8 cellular contexts compared by ENCODE assay signal in the genomic region with DNA sequence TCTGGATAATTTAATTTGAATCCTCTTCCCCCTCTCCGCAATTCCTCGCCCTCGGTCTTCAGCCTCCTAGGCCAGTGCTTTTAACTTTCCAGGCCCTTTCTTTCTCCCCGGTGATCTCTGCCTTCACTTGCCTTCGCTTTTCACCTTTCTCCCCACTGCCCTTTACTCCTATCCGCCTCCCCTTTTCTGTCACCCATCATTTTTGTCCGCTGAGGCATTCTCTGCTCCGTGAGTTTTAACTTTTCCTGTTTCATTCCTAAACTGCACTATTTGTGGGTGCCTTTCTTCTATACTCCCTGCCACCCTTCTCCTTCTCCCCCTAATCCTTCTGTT. TPM values are rescaled to one million over a fixed set of nuclear protein-coding genes. Genes with fewer than 3 reads are reported as not detected.
A peak's percentile ranks its signal among the peaks of the same experiment; 100 is the strongest.
DNase-seq lines count a peak whose midpoint lies in the region; ATAC-seq, FAIRE-seq and TF ChIP-seq lines count a peak whose summit lies in the region.

No MANE protein-coding gene starts in this region.

- POLR2A ChIA-PET in A549 (lab: Yijun Ruan, JAX): no interaction called here

- H3K4me2 ChIP-seq in A549: peak overlapping the region; percentile 93

- H3K27me3 ChIP-seq in breast epithelium (no peaks in the 10 kb centered on the region), mononuclear cell (ENCODE audit: insufficient read depth, low read length) (no peaks in the 10 kb centered on the region)

- DNase-seq in A549 (ENCODE audit: low read depth in 1 of 2, low spot score in 1 of 2): no peak
- no peak for DNase-seq in breast epithelium (ENCODE audit: low spot score in 2 of 2)
- DNase-seq in globus pallidus (ENCODE audit: low spot score): no peak
- DNase-seq in NCI-H1417 treated with DMSO at 0.1 percent for 48 hours (lab: John Stamatoyannopoulos, UW): no peak
- DNase-seq in GF-D8 (lab: John Stamatoyannopoulos, UW): no peak

- CTCF ChIA-PET in A549 (lab: Yijun Ruan, JAX): interaction anchor here (1.3 kb wide), 1 partner anchor 11 kb away, joined by 4 read pairs; no protein-coding TSS in a partner anchor

- H3K36me3 ChIP-seq in breast epithelium: no peaks in the 10 kb centered on the region

- no peak for TF ChIP-seq EP300 in A549 (IDR thresholded peaks at IDR 0.05)

- H3K9me3 ChIP-seq in A549: peaks cover 2% of the 10 kb centered on the region; the same call in 1 of the 3 replicates
- no peaks in the 10 kb centered on the region for H3K9me3 ChIP-seq in breast epithelium
- H3K9me3 ChIP-seq in mononuclear cell (ENCODE audit: low read depth, low read length): no peaks in the 10 kb centered on the region

- TF ChIP-seq RAD21 in A549 (conservative IDR thresholded peaks at IDR 0.05 in 1 of 2, IDR thresholded peaks at IDR 0.05 in 1 of 2): no peak

- H3K27ac ChIP-seq in A549 (peak overlapping the region; percentile 84 to 94), breast epithelium (peak overlapping the region; percentile 95)

- FAIRE-seq in A549 (lab: Jason Lieb, UNC): no peak

- no peak for TF ChIP-seq POLR2A in A549 (IDR thresholded peaks at IDR 0.05; ENCODE audit: low read length)
- TF ChIP-seq POLR2A in breast epithelium (IDR thresholded peaks at IDR 0.05): no peak

- H3K4me1 ChIP-seq in A549 (peaks cover 13% of the 10 kb centered on the region), breast epithelium (peaks cover 0 to 20% of the 10 kb centered on the region in 2 donors), mononuclear cell (ENCODE audit: insufficient read depth, low read length) (peaks cover 34% of the 10 kb centered on the region)

- H3K4me3 ChIP-seq in A549: peak overlapping the region; percentile 85
- H3K4me3 ChIP-seq in breast epithelium: peak overlapping the region; percentile 87 to 96 (median 90)
- H3K4me3 ChIP-seq in mononuclear cell (ENCODE audit: low read length): peak overlapping the region; percentile 82

- ATAC-seq in A549 (peak in 1 of 2 experiments; percentile 14; a peak in 2 of 6 replicates), HG03135 (IDR thresholded peaks at IDR 0.05; ENCODE audit: unreplicated experiment) (peak; percentile 5), GM19455 (IDR thresholded peaks at IDR 0.05; ENCODE audit: unreplicated experiment) (no peak)

- WGBS in A549 (ENCODE audit: missing lambda C conversion rate): 4% methylated on average over 8 of the region's 8 CpGs

- TF ChIP-seq CTCF in A549 (IDR thresholded peaks at IDR 0.05) (no peak), breast epithelium (IDR thresholded peaks at IDR 0.05) (no peak)

- intact Hi-C loops in breast epithelium (cut with DNase I; ENCODE audit: low total_unique reads): loop anchor here (10.0 kb wide), 1 partner anchor 530 kb away; no protein-coding TSS in a partner anchor

TF ChIP-seq in A549, 52 proteins besides CTCF, POLR2A, EP300 and RAD21:
- TF ChIP-seq FOXS1 (CRISPR knock-in tag; IDR thresholded peaks at IDR 0.05) (no peak), TFCP2L1 (CRISPR knock-in tag; IDR thresholded peaks at IDR 0.05) (no peak), SMC3 (IDR thresholded peaks at IDR 0.05) (no peak), MAZ (IDR thresholded peaks at IDR 0.05; ENCODE audit: borderline replicate concordance, low read depth, low read length) (no peak), ZSCAN20 (CRISPR knock-in tag; IDR thresholded peaks at IDR 0.05) (no peak), ELK1 (IDR thresholded peaks at IDR 0.05; ENCODE audit: low read depth, low read length) (no peak), CBX2 (IDR thresholded peaks at IDR 0.05; ENCODE audit: borderline replicate concordance, low read depth) (no peak)
- TF ChIP-seq, protein P1, sequence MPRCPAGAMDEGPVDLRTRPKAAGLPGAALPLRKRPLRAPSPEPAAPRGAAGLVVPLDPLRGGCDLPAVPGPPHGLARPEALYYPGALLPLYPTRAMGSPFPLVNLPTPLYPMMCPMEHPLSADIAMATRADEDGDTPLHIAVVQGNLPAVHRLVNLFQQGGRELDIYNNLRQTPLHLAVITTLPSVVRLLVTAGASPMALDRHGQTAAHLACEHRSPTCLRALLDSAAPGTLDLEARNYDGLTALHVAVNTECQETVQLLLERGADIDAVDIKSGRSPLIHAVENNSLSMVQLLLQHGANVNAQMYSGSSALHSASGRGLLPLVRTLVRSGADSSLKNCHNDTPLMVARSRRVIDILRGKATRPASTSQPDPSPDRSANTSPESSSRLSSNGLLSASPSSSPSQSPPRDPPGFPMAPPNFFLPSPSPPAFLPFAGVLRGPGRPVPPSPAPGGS (IDR thresholded peaks at IDR 0.05): no peak

RNA-seq across cellular contexts. Expression of gene LONP2, which starts 0.7 kb away (rescaled TPM):
- 51.3 and 53.6 TPM in 2 replicates for polyA plus RNA-seq in A549 (2011; rRNA removed)
- 13.1 and 16.4 TPM in 2 replicates for polyA plus RNA-seq in A549 (2012; cell fraction: cytosol; rRNA removed)
- 16.6 and 17.1 TPM in 2 replicates for polyA plus RNA-seq in A549 (2012; cell fraction: nucleus; rRNA removed)
- polyA plus RNA-seq in A549 (2017; fragmentation: RNase III; extraction: RNeasy Plus Mini Kit Qiagen cat#74134 plus additional on column Dnase treatment): 27.8 to 29.7 TPM (median 29.1 TPM) in 3 replicates
- polyA minus RNA-seq in A549 (2011; rRNA and poly(A)+ RNA removed): 96.9 and 112 TPM in 2 replicates
- total RNA-seq in breast epithelium: 100 to 1,000 TPM in 1 of 3 donors, 10 to 100 TPM in 2; 66.6 to 106 (median 98.9) TPM
- 49.2 TPM for total RNA-seq in mononuclear cell

RNA-seq across cellular contexts. Expression of gene ABCC11, which starts 2.5 kb away (rescaled TPM):
- 0.21 and 0.22 TPM in 2 replicates for polyA plus RNA-seq in A549 (2011; rRNA removed)
- polyA plus RNA-seq in A549 (2012; cell fraction: cytosol; rRNA removed): 0.05 and 0.08 TPM in 2 replicates
- 0.18 and 0.24 TPM in 2 replicates for polyA plus RNA-seq in A549 (2012; cell fraction: nucleus; rRNA removed)
- polyA plus RNA-seq in A549 (2017; fragmentation: RNase III; extraction: RNeasy Plus Mini Kit Qiagen cat#74134 plus additional on column Dnase treatment): 0.05 to 0.19 TPM (median 0.09 TPM) in 3 replicates
- polyA minus RNA-seq in A549 (2011; rRNA and poly(A)+ RNA removed): 0.10 and 0.83 TPM in 2 replicates
- total RNA-seq in breast epithelium: 10 to 100 TPM in 1 of 3 donors, 1 to 10 TPM in 1, under 1 TPM in 1; 0.32 to 31.8 (median 5.4) TPM
- total RNA-seq in mononuclear cell: 0.52 TPM
